7 cellular contexts compared by ENCODE assay signal in the genomic region with DNA sequence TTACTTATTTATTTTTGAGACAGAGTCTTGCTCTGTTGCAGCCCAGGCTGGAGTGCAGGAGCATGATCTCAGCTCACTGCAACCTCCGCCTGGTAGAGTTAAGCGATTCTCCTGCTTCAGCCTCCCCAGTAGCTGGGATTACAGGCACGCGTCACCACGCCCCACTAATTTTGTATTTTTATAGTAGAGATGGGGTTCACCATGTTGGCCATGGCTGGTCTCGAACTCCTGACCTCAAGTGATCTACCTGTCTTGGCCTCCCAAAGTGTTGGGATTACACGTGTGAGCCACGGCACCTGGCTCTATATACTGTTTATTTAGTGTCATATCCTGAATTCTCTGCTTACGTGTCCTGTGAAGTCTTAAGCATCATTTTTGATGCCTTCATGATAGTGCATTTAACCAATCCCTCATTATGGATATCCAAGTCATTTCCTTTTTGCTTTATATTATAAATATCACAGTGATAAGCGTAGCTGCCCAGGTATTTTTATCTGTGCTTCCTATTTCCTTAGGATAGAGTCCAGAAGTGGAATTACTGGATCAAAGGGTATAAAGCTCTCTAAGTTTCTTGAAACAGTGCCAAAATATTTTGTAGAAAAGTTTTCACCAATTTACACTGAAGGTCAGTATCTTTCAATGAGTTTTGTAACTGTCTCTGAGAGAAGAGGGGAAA. TPM values are rescaled to one million over a fixed set of nuclear protein-coding genes. Genes with fewer than 3 reads are reported as not detected.
DNase-seq lines count a peak whose midpoint lies in the region; ATAC-seq lines count a peak whose summit lies in the region.

No MANE protein-coding gene starts in this region.

- DNase-seq in H4 (ENCODE audit: low spot score), result no peak

- H3K27ac ChIP-seq in HUES48 (ENCODE audit: low read depth, low read length) (peak overlapping the region; percentile 85), iPS-18a (ENCODE audit: low read length) (no peak overlapping the region)

- ATAC-seq in stimulated activated memory B cell treated with anti-CD40 and anti-IgM and Interleukin-4, amounts not matched to agents 10 μg/mL and 1 μg/mL and 100 μg/mL, for 72 hours, result no peak
- no peak for ATAC-seq in HG03280 (IDR thresholded peaks at IDR 0.05; ENCODE audit: unreplicated experiment)
- no peak for ATAC-seq in HG02642 (IDR thresholded peaks at IDR 0.05; ENCODE audit: poor library complexity, unreplicated experiment)

- H3K4me1 ChIP-seq in HUES48 (ENCODE audit: control insufficient read depth, insufficient read depth, low read length) (peaks cover 19% of the 10 kb centered on the region), iPS-18a (ENCODE audit: control insufficient read depth, low read depth, low read length) (peaks cover 15% of the 10 kb centered on the region)

- H3K4me3 ChIP-seq in HUES48 (ENCODE audit: low read depth, low read length) (peak overlapping the region; percentile 90), iPS-18a (ENCODE audit: low read length) (peak overlapping the region; percentile 78)

- peaks cover 10% of the 10 kb centered on the region for H3K36me3 ChIP-seq in HUES48 (ENCODE audit: control insufficient read depth, insufficient read depth, low read length)
- no peaks in the 10 kb centered on the region for H3K36me3 ChIP-seq in iPS-18a (ENCODE audit: control insufficient read depth, low read depth, low read length)

- no peak overlapping the region for H3K9ac ChIP-seq in HUES48 (ENCODE audit: low read depth, low read length)
- peak overlapping the region; percentile 55 for H3K9ac ChIP-seq in iPS-18a (ENCODE audit: low read length)

- H3K27ac Mint-ChIP-seq in activated naive CD8-positive, alpha-beta T cell, result peak overlapping the region; percentile 79
- peak overlapping the region; percentile 87 for H3K27ac Mint-ChIP-seq in stimulated activated memory B cell treated with anti-CD40 and anti-IgM and Interleukin-4, amounts not matched to agents 10 μg/mL and 1 μg/mL and 100 μg/mL, for 72 hours

- H3K36me3 Mint-ChIP-seq in activated naive CD8-positive, alpha-beta T cell, result peaks cover 2% of the 10 kb centered on the region
- H3K36me3 Mint-ChIP-seq in stimulated activated memory B cell treated with anti-CD40 and anti-IgM and Interleukin-4, amounts not matched to agents 10 μg/mL and 1 μg/mL and 100 μg/mL, for 72 hours, result peaks cover 15% of the 10 kb centered on the region

- H3K27me3 ChIP-seq in HUES48 (ENCODE audit: control insufficient read depth, insufficient read depth, low read length) (peaks cover 9% of the 10 kb centered on the region; the same call in 1 of the 2 replicates), iPS-18a (ENCODE audit: control insufficient read depth, insufficient read depth, low read length) (no peaks in the 10 kb centered on the region)

- H3K9me3 Mint-ChIP-seq in activated naive CD8-positive, alpha-beta T cell (ENCODE audit: low read depth), result no peaks in the 10 kb centered on the region
- H3K9me3 Mint-ChIP-seq in stimulated activated memory B cell treated with anti-CD40 and anti-IgM and Interleukin-4, amounts not matched to agents 10 μg/mL and 1 μg/mL and 100 μg/mL, for 72 hours, result no peaks in the 10 kb centered on the region

- H3K4me3 Mint-ChIP-seq in activated naive CD8-positive, alpha-beta T cell, result peak overlapping the region; percentile 92
- H3K4me3 Mint-ChIP-seq in stimulated activated memory B cell treated with anti-CD40 and anti-IgM and Interleukin-4, amounts not matched to agents 10 μg/mL and 1 μg/mL and 100 μg/mL, for 72 hours, result peak overlapping the region; percentile 92

- H3K9me3 ChIP-seq in HUES48 (ENCODE audit: control insufficient read depth, insufficient read depth, low read length), result no peaks in the 10 kb centered on the region
- no peaks in the 10 kb centered on the region for H3K9me3 ChIP-seq in iPS-18a (ENCODE audit: control insufficient read depth, low read depth, low read length)

- peaks cover 25% of the 10 kb centered on the region for H3K4me1 Mint-ChIP-seq in activated naive CD8-positive, alpha-beta T cell (ENCODE audit: low read depth)
- peaks cover 41% of the 10 kb centered on the region for H3K4me1 Mint-ChIP-seq in stimulated activated memory B cell treated with anti-CD40 and anti-IgM and Interleukin-4, amounts not matched to agents 10 μg/mL and 1 μg/mL and 100 μg/mL, for 72 hours

- no peaks in the 10 kb centered on the region for H3K27me3 Mint-ChIP-seq in activated naive CD8-positive, alpha-beta T cell
- H3K27me3 Mint-ChIP-seq in stimulated activated memory B cell treated with anti-CD40 and anti-IgM and Interleukin-4, amounts not matched to agents 10 μg/mL and 1 μg/mL and 100 μg/mL, for 72 hours, result no peaks in the 10 kb centered on the region

RNA-seq across cellular contexts. Expression of gene SIDT2, which starts 0.9 kb away (rescaled TPM):
- total RNA-seq in H4 (2014; rRNA removed; shearing (Covaris generic)), result 10.8 and 13.5 TPM in 2 replicates

RNA-seq across cellular contexts. Expression of gene TAGLN, which starts 21.5 kb away (rescaled TPM):
- total RNA-seq in H4 (2014; rRNA removed; shearing (Covaris generic)), result 20.8 and 36.0 TPM in 2 replicates

RNA-seq across cellular contexts. Expression of gene PAFAH1B2, which starts 33.6 kb away (rescaled TPM):
- total RNA-seq in H4 (2014; rRNA removed; shearing (Covaris generic)), result 103 and 108 TPM in 2 replicates

RNA-seq across cellular contexts. Expression of gene PCSK7, which starts 54.2 kb away (rescaled TPM):
- total RNA-seq in H4 (2014; rRNA removed; shearing (Covaris generic)), result 14.1 and 18.1 TPM in 2 replicates

RNA-seq across cellular contexts. Expression of gene RNF214, which starts 54.8 kb away (rescaled TPM):
- 5.3 and 6.7 TPM in 2 replicates for total RNA-seq in H4 (2014; rRNA removed; shearing (Covaris generic))
